ENCODE assay signal across 18 cellular contexts in genomic region chr1:208302702-208303101, GRCh38.
"Had no signal": no experiment of that assay in that cellular context is flagged by ENCODE, and none has a peak within 500 bp of the region (broad histone marks: within the 10 kb centered on the region; RNA-seq: fewer than 3 reads in every experiment).

No MANE protein-coding gene starts in this region.

- H3K9me3 Mint-ChIP-seq: central memory CD8-positive, alpha-beta T cell; naive B cell; nephron had no signal

- H3K36me3 Mint-ChIP-seq: naive B cell had no signal

- H3K36me3 ChIP-seq: gastrocnemius medialis, heart right ventricle, left ventricle myocardium inferior, lower lobe of right lung, tibial artery had no signal

- DNase-seq: effector memory CD4-positive, alpha-beta T cell; gastrocnemius medialis; heart right ventricle; islet precursor cell; left ventricle myocardium inferior; lower lobe of right lung; mesenchymal stem cell; midbrain; naive B cell; posterior cingulate gyrus; stimulated activated CD4-positive, alpha-beta T cell treated with anti-CD3 and anti-CD28 coated beads, Interleukin-2, amount 100 ng/mL, for 24 hours; stimulated activated CD4-positive, alpha-beta T cell treated with anti-CD3 and anti-CD28 coated beads, Interleukin-4, amount 100 ng/mL, for 4 hours; stimulated activated naive CD4-positive, alpha-beta T cell treated with Interleukin-2 at 50 U/mL for 16 hours; tibial artery had no signal

- H3K9me3 ChIP-seq: gastrocnemius medialis, heart right ventricle, left ventricle myocardium inferior, lower lobe of right lung, tibial artery had no signal

- H3K4me1 ChIP-seq: gastrocnemius medialis, heart right ventricle, left ventricle myocardium inferior had no signal

- H3K27ac ChIP-seq: gastrocnemius medialis, heart right ventricle, left ventricle myocardium inferior, lower lobe of right lung, tibial artery had no signal

- H3K27me3 ChIP-seq: gastrocnemius medialis, tibial artery had no signal

- H3K27ac Mint-ChIP-seq: naive B cell, nephron had no signal

- H3K4me3 ChIP-seq: gastrocnemius medialis, heart right ventricle, left ventricle myocardium inferior, lower lobe of right lung, tibial artery had no signal

- H3K4me3 Mint-ChIP-seq: central memory CD8-positive, alpha-beta T cell; naive B cell; nephron had no signal

- H3K4me1 Mint-ChIP-seq: central memory CD8-positive, alpha-beta T cell; naive B cell; nephron had no signal

- ATAC-seq: esophagus mucosa, gastrocnemius medialis, heart right ventricle, sciatic nerve had no signal
